ENCODE assay signal across 12 cellular contexts in the genomic region with DNA sequence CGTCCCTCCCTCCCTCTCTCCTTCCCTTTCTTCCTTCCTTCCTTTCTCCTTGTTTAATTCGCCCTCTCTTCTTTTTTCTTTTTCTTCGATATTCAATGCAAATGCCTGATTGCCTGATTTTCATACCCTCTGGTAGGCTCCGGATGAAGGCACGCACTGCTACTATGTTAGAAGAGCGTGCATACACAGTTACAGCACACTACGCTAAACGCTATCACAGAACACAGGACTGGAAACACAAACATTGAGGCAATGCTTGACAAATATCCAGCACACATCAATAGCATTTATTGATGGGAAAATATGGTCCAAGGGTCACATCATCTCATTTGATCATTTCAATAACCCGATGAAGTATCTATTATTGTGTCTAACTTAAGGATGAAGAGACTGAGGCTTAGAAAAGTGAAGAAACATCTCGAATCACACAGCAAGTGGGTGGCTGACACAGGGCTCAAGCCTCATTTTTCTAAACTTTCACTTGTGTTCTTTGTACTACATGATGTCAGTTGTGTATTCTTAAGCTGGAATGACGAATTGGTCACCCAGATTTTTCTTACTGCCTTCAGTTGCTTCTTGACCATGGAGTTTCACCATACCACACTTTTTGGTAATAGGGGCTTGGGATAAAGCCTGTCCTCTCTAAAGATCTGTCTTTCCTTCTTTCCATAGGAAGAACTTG.
DNase-seq lines count a peak whose midpoint lies in the region; ATAC-seq, FAIRE-seq and TF ChIP-seq lines count a peak whose summit lies in the region.
"Had no signal": no experiment of that assay in that cellular context is flagged by ENCODE, and none has a peak within 500 bp of the region (broad histone marks: within the 10 kb centered on the region; RNA-seq: fewer than 3 reads in every experiment).

No MANE protein-coding gene starts in this region.

- DNase-seq in adrenal gland (no peak), Right ventricle myocardium superior (no peak), osteoblast (ENCODE audit: insufficient read length, low spot score, missing footprints) (no peak), urothelium cell line (ENCODE audit: low spot score) (no peak), AG08396 (ENCODE audit: low spot score) (no peak)
- DNase-seq: glutamatergic neuron, NCI-H1417, NCI-H774 had no signal

- TF ChIP-seq CTCF in adrenal gland (IDR thresholded peaks at IDR 0.05) (no peak), osteoblast (IDR thresholded peaks at IDR 0.05; ENCODE audit: extremely low read depth, low read depth, low read length) (no peak)

- no peaks in the 10 kb centered on the region for H3K79me2 ChIP-seq in osteoblast (ENCODE audit: insufficient read depth, low read length)

- no peaks in the 10 kb centered on the region for H4K20me1 ChIP-seq in osteoblast (ENCODE audit: insufficient read depth, low read length)

- H3K27me3 ChIP-seq in adrenal gland (no peaks in the 10 kb centered on the region), osteoblast (ENCODE audit: insufficient read depth, low read length) (no peaks in the 10 kb centered on the region)

- H3K4me3 ChIP-seq in adrenal gland (peak overlapping the region in 1 of 4 donors; percentile 30), osteoblast (ENCODE audit: insufficient read depth, low read length) (no peak overlapping the region)

- no peaks in the 10 kb centered on the region for H3K9me3 ChIP-seq in adrenal gland (replicated peaks in 1 of 3)
- no peaks in the 10 kb centered on the region for H3K9me3 ChIP-seq in osteoblast (ENCODE audit: low read depth, low read length)

- peaks cover 6 to 30% of the 10 kb centered on the region in 2 donors for H3K4me1 ChIP-seq in adrenal gland (replicated peaks in 1 of 2)
- H3K4me1 ChIP-seq in osteoblast (ENCODE audit: insufficient read depth, low read length) = peaks cover 44% of the 10 kb centered on the region

- intact Hi-C loops in adrenal gland (cut with DNase I) (no loop called here), Right ventricle myocardium superior (cut with DNase I) (no loop called here)

- H3K36me3 ChIP-seq in adrenal gland (replicated peaks in 1 of 2) (no peaks in the 10 kb centered on the region), osteoblast (ENCODE audit: insufficient read depth, low read length) (no peaks in the 10 kb centered on the region)

- H2AFZ ChIP-seq in osteoblast (ENCODE audit: low read length) = peak overlapping the region; percentile 68

- WGBS in adrenal gland, 4 donors = 84 to 90% (median 87%) methylated on average over 11 of the region's 11 CpGs

- H3K27ac ChIP-seq in adrenal gland (peak overlapping the region in 4 of 5 donors; percentile 67 to 94 (median 76)), osteoblast (ENCODE audit: low read depth, low read length) (peak overlapping the region; percentile 99)

- peak; percentile 51 for ATAC-seq in Right ventricle myocardium superior (ENCODE audit: poor library complexity)
- no peak for ATAC-seq in HG03025 (IDR thresholded peaks at IDR 0.05; ENCODE audit: low FRiP score, unreplicated experiment)
- ATAC-seq in GM21515 (IDR thresholded peaks at IDR 0.05; ENCODE audit: unreplicated experiment) = no peak

- FAIRE-seq in urothelium cell line (lab: Jason Lieb, UNC) = peak; percentile 63
- FAIRE-seq: colon, H1 had no signal

- H3K4me2 ChIP-seq in osteoblast (ENCODE audit: insufficient read depth, low read length) = peak overlapping the region; percentile 73

- no peak for TF ChIP-seq POLR2A in adrenal gland (IDR thresholded peaks at IDR 0.05)
